Comparison of ENCODE assay signal across 21 cellular contexts in the genomic region with DNA sequence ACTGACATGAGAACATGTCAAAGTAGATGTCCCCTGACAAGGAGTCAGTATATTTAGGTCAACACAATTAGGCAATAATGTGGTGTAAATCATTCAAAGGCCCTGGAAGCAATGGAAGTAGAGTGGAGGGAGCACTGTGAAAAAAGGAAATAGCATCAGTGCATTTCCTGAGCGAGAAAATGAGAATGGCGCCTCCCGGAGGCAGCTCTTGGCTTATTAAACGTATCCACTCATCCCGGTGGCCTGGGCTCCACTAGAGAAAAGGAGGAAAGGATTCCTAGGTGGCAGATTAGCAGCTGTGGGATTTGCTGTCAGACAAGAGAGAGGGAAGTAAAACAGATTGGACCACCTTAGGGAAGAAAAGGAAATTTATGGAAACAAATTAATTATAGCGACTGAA.
DNase-seq lines count a peak whose midpoint lies in the region; ATAC-seq, FAIRE-seq and TF ChIP-seq lines count a peak whose summit lies in the region.
"Had no signal": no experiment of that assay in that cellular context is flagged by ENCODE, and none has a peak within 500 bp of the region (broad histone marks: within the 10 kb centered on the region; RNA-seq: fewer than 3 reads in every experiment).

No MANE protein-coding gene starts in this region.

- H3K36me3 Mint-ChIP-seq in activated CD8-positive, alpha-beta T cell treated with anti-CD3 and anti-CD28 coated beads for 36 hours (ENCODE audit: low read depth), result no peaks in the 10 kb centered on the region
- no peaks in the 10 kb centered on the region for H3K36me3 Mint-ChIP-seq in activated CD8-positive, alpha-beta T cell treated with anti-CD3 and anti-CD28 coated beads, Interleukin-2, amount 10 ng/mL, durations not matched to agents 7 days and 5 days (ENCODE audit: low read depth)
- H3K36me3 Mint-ChIP-seq in activated CD4-positive, alpha-beta T cell treated with anti-CD3 and anti-CD28 coated beads, Interleukin-2, amount 10 ng/mL, durations not matched to agents 7 days and 5 days (ENCODE audit: low read depth), result no peaks in the 10 kb centered on the region
- H3K36me3 Mint-ChIP-seq: CD4-positive, alpha-beta memory T cell had no signal

- H3K36me3 ChIP-seq in HCT116 (ENCODE audit: control insufficient read depth in 1 of 2, insufficient read depth in 2 of 2, low read length in 2 of 2) (no peaks in the 10 kb centered on the region), H1 (ENCODE audit: control insufficient read depth in 2 of 4, insufficient read depth in 4 of 4, low read length in 3 of 4) (no peaks in the 10 kb centered on the region), small intestine (ENCODE audit: control insufficient read depth in 2 of 2, insufficient read depth in 2 of 2, low read length in 2 of 2) (no peaks in the 10 kb centered on the region), ovary (no peaks in the 10 kb centered on the region)
- H3K36me3 ChIP-seq: BLaER1 had no signal

- no peaks in the 10 kb centered on the region for H3K23me2 ChIP-seq in H1 (ENCODE audit: low read depth, low read length)

- intact Hi-C loops in activated CD8-positive, alpha-beta T cell treated with anti-CD3 and anti-CD28 coated beads for 36 hours (cut with micrococcal nuclease), result no loop called here
- intact Hi-C loops in HCT116 (cut with micrococcal nuclease), result no loop called here
- intact Hi-C loops in ovary (cut with DNase I), result no loop called here

- H3K4me3 ChIP-seq in HCT116 (replicated peaks in 1 of 2; ENCODE audit: low read depth in 1 of 2, low read length in 2 of 2) (no peak overlapping the region), H1 (ENCODE audit: extremely low read depth in 1 of 4, insufficient read depth in 2 of 4, low read depth in 3 of 4, low read length in 4 of 4) (no peak overlapping the region), small intestine (ENCODE audit: low read depth in 1 of 2, low read length in 2 of 2) (no peak overlapping the region), ovary (no peak overlapping the region)
- H3K4me3 ChIP-seq: BLaER1, PC-9 had no signal

- no peaks in the 10 kb centered on the region for H3K79me1 ChIP-seq in H1 (ENCODE audit: low read depth, low read length)

- no peaks in the 10 kb centered on the region for H3K4me1 Mint-ChIP-seq in activated CD8-positive, alpha-beta T cell treated with anti-CD3 and anti-CD28 coated beads for 36 hours (ENCODE audit: low read depth)
- no peaks in the 10 kb centered on the region for H3K4me1 Mint-ChIP-seq in activated CD8-positive, alpha-beta T cell treated with anti-CD3 and anti-CD28 coated beads, Interleukin-2, amount 10 ng/mL, durations not matched to agents 7 days and 5 days (ENCODE audit: low read depth)
- no peaks in the 10 kb centered on the region for H3K4me1 Mint-ChIP-seq in activated CD4-positive, alpha-beta T cell treated with anti-CD3 and anti-CD28 coated beads, Interleukin-2, amount 10 ng/mL, durations not matched to agents 7 days and 5 days
- H3K4me1 Mint-ChIP-seq: CD4-positive, alpha-beta memory T cell had no signal

- CTCF ChIA-PET in activated CD8-positive, alpha-beta T cell treated with anti-CD3 and anti-CD28 coated beads for 36 hours (lab: Charles Lee), result interaction anchor here (1.5 kb wide), 1 partner anchor 276 kb away, joined by 4 read pairs; no protein-coding TSS in a partner anchor
- CTCF ChIA-PET in activated CD8-positive, alpha-beta T cell treated with anti-CD3 and anti-CD28 coated beads, Interleukin-2, amount 10 ng/mL, durations not matched to agents 7 days and 5 days (lab: Charles Lee), result interaction anchor here (1.0 kb wide), 1 partner anchor 275 kb away, joined by 3 read pairs; no protein-coding TSS in a partner anchor
- CTCF ChIA-PET in HCT116 (lab: Charles Lee), result no interaction called here
- CTCF ChIA-PET in H1 (lab: Charles Lee; ENCODE audit: partially characterized antibody), result interaction anchor here (0.7 to 2.8 kb wide), 11 partner anchors 10 to 313 kb away, joined by 3 to 19 read pairs (median 5); no protein-coding TSS in a partner anchor
- CTCF ChIA-PET in activated CD4-positive, alpha-beta T cell treated with anti-CD3 and anti-CD28 coated beads, Interleukin-2, amount 10 ng/mL, durations not matched to agents 7 days and 5 days (lab: Charles Lee), result no interaction called here

- H2BK120ac ChIP-seq in H1 (replicated peaks; ENCODE audit: low read depth, low read length), result no peak overlapping the region

- POLR2A ChIA-PET in activated CD8-positive, alpha-beta T cell treated with anti-CD3 and anti-CD28 coated beads for 36 hours (lab: Charles Lee), result no interaction called here
- POLR2A ChIA-PET in activated CD8-positive, alpha-beta T cell treated with anti-CD3 and anti-CD28 coated beads, Interleukin-2, amount 10 ng/mL, durations not matched to agents 7 days and 5 days (lab: Charles Lee), result no interaction called here
- POLR2A ChIA-PET in HCT116 (lab: Charles Lee) (no interaction called here), H1 (lab: Charles Lee; ENCODE audit: partially characterized antibody) (interaction anchor here (0.7 kb wide), 1 partner anchor 174 kb away, joined by 4 read pairs; the partner anchor contains the start of gene TMTC4)
- POLR2A ChIA-PET in activated CD4-positive, alpha-beta T cell treated with anti-CD3 and anti-CD28 coated beads, Interleukin-2, amount 10 ng/mL, durations not matched to agents 7 days and 5 days (lab: Charles Lee), result no interaction called here

- H3K9me3 ChIP-seq in HCT116 (ENCODE audit: control insufficient read depth in 1 of 2, insufficient read depth in 1 of 2, low read depth in 1 of 2, low read length in 2 of 2) (no peaks in the 10 kb centered on the region), H1 (ENCODE audit: insufficient read depth in 2 of 2, low read depth in 1 of 2, low read length in 1 of 2) (0 out of 4 replicates have a peak, but pooled peaks cover 0 to 2% of the 10 kb centered on the region in 2 experiments), small intestine (ENCODE audit: control insufficient read depth, low read depth) (no peaks in the 10 kb centered on the region), ovary (no peaks in the 10 kb centered on the region)

- H3K56ac ChIP-seq in H1 (replicated peaks; ENCODE audit: insufficient read length, low read depth, low read length), result no peak overlapping the region

- no peak overlapping the region for H2BK20ac ChIP-seq in H1 (ENCODE audit: low read length)

- TF ChIP-seq EP300 in H1 (IDR thresholded peaks at IDR 0.05; ENCODE audit: borderline replicate concordance in 1 of 2, low read depth in 2 of 2, low read length in 2 of 2) (no peak), ovary (IDR thresholded peaks at IDR 0.05) (no peak)

- no peaks in the 10 kb centered on the region for H3K4me1 ChIP-seq in HCT116 (ENCODE audit: control insufficient read depth in 1 of 2, insufficient read depth in 2 of 2, low read length in 2 of 2)
- no peaks in the 10 kb centered on the region; a peak in 1 of 7 replicates for H3K4me1 ChIP-seq in H1 (replicated peaks in 1 of 4; ENCODE audit: control insufficient read depth in 3 of 4, insufficient read depth in 4 of 4, low read length in 3 of 4)
- H3K4me1 ChIP-seq in small intestine (ENCODE audit: control insufficient read depth in 2 of 2, insufficient read depth in 1 of 2, low read depth in 1 of 2, low read length in 1 of 2), result no peaks in the 10 kb centered on the region
- no peaks in the 10 kb centered on the region for H3K4me1 ChIP-seq in ovary (ENCODE audit: insufficient read depth)
- H3K4me1 ChIP-seq: BLaER1 had no signal

- no peak overlapping the region for H2BK12ac ChIP-seq in H1 (ENCODE audit: low read depth, low read length)

- H3K27me3 ChIP-seq in HCT116 (ENCODE audit: insufficient read depth, low read length) (peaks cover 16% of the 10 kb centered on the region), H1 (replicated peaks in 1 of 4; ENCODE audit: control insufficient read depth in 3 of 4, extremely low read depth in 1 of 4, insufficient read depth in 3 of 4, low read length in 3 of 4) (no peaks in the 10 kb centered on the region), small intestine (ENCODE audit: control insufficient read depth in 2 of 2, insufficient read depth in 2 of 2, low read length in 2 of 2) (no peaks in the 10 kb centered on the region), ovary (no peaks in the 10 kb centered on the region)
- H3K27me3 ChIP-seq: BLaER1 had no signal

- H3K9ac ChIP-seq in HCT116 (ENCODE audit: low read length) (no peak overlapping the region), H1 (replicated peaks in 1 of 4; ENCODE audit: extremely low read depth in 1 of 4, low read depth in 3 of 4, low read length in 3 of 4) (no peak overlapping the region)
- H3K9ac ChIP-seq: BLaER1, KMS-11 had no signal

- H3K79me2 ChIP-seq in HCT116 (ENCODE audit: insufficient read depth, low read length), result no peaks in the 10 kb centered on the region
- no peaks in the 10 kb centered on the region for H3K79me2 ChIP-seq in H1 (ENCODE audit: control insufficient read depth in 1 of 2, insufficient read depth in 2 of 2, low read length in 2 of 2)

- H3K4ac ChIP-seq in H1 (replicated peaks; ENCODE audit: insufficient read length, low read depth, low read length), result no peak overlapping the region

- no peak overlapping the region for H4K91ac ChIP-seq in H1 (replicated peaks; ENCODE audit: insufficient read length, low read length)

- no peak for TF ChIP-seq POLR2A in HCT116 (IDR thresholded peaks at IDR 0.05; ENCODE audit: borderline replicate concordance, extremely low read depth, insufficient read depth, insufficient read length)
- no peak for TF ChIP-seq POLR2A in H1 (IDR thresholded peaks at IDR 0.05; ENCODE audit: control extremely low read depth in 1 of 2, low read depth in 2 of 2, low read length in 2 of 2)
- no peak for TF ChIP-seq POLR2A in ovary (IDR thresholded peaks at IDR 0.05)

- peaks cover 2% of the 10 kb centered on the region for H3K27me3 Mint-ChIP-seq in activated CD8-positive, alpha-beta T cell treated with anti-CD3 and anti-CD28 coated beads for 36 hours
- peaks cover 2% of the 10 kb centered on the region for H3K27me3 Mint-ChIP-seq in activated CD8-positive, alpha-beta T cell treated with anti-CD3 and anti-CD28 coated beads, Interleukin-2, amount 10 ng/mL, durations not matched to agents 7 days and 5 days (ENCODE audit: low read depth)
- H3K27me3 Mint-ChIP-seq in activated CD4-positive, alpha-beta T cell treated with anti-CD3 and anti-CD28 coated beads, Interleukin-2, amount 10 ng/mL, durations not matched to agents 7 days and 5 days, result peaks cover 2% of the 10 kb centered on the region

- H2AK5ac ChIP-seq in H1 (ENCODE audit: low read depth, low read length), result no peak overlapping the region

- H3K27ac ChIP-seq in HCT116 (ENCODE audit: low read depth, low read length) (no peak overlapping the region), H1 (ENCODE audit: low read depth, low read length) (no peak overlapping the region), small intestine (ENCODE audit: low read depth in 1 of 2, low read length in 1 of 2) (no peak overlapping the region), ovary (no peak overlapping the region)
- H3K27ac ChIP-seq: BLaER1, HL-60, KMS-11, PC-9 had no signal

- H2AFZ ChIP-seq in HCT116 (ENCODE audit: low read depth, low read length, poor library complexity, severe bottlenecking), result no peak overlapping the region
- H2AFZ ChIP-seq in H1 (ENCODE audit: low read length), result no peak overlapping the region
- H2AFZ ChIP-seq: PC-9 had no signal

- WGBS in H1 (ENCODE audit: extremely low coverage in 1 of 2, insufficient coverage in 1 of 2, insufficient read length in 1 of 2, insufficient replicate concordance in 2 of 2, low coverage in 1 of 2, low lambda C conversion rate in 2 of 2, missing lambda C conversion rate in 1 of 2), 2 experiments, result 73% methylated on average over 6 of the region's 6 CpGs; no CpG with 5 or more reads in 1 of the 2 experiments
- WGBS in small intestine, 3 donors, result 84 to 89% (median 88%) methylated on average over 6 of the region's 6 CpGs
- 86 to 90% (median 86%) methylated on average over 6 of the region's 6 CpGs for WGBS in ovary, 3 donors

- H3K4me2 ChIP-seq in HCT116 (ENCODE audit: low read length) (no peak overlapping the region), H1 (ENCODE audit: insufficient read depth in 1 of 2, low read depth in 2 of 2, low read length in 2 of 2) (no peak overlapping the region)
- H3K4me2 ChIP-seq: BLaER1, KMS-11, PC-9 had no signal

- TF ChIP-seq RAD21 in HCT116 (IDR thresholded peaks at IDR 0.05; ENCODE audit: low read depth) (peak; percentile 25; the same call in 1 of the 2 replicates), H1 (IDR thresholded peaks at IDR 0.05 in 1 of 2, conservative IDR thresholded peaks at IDR 0.05 in 1 of 2; ENCODE audit: low read depth in 2 of 2, low read length in 2 of 2) (peak; percentile 59 to 68)

- TF ChIP-seq CTCF in activated CD8-positive, alpha-beta T cell treated with anti-CD3 and anti-CD28 coated beads for 36 hours (IDR thresholded peaks at IDR 0.05), result no peak
- TF ChIP-seq CTCF in HCT116 (IDR thresholded peaks at IDR 0.05 in 2 of 3, conservative IDR thresholded peaks at IDR 0.05 in 1 of 3; ENCODE audit: borderline replicate concordance in 1 of 3, insufficient read depth in 1 of 3, low read depth in 2 of 3, low read length in 2 of 3) (peak in 1 of 3 experiments; percentile 44; a peak in 1 of 6 replicates), H1 (IDR thresholded peaks at IDR 0.05; ENCODE audit: control extremely low read depth in 1 of 3, insufficient read depth in 1 of 3, low read depth in 1 of 3, low read length in 3 of 3) (peak; percentile 34 to 61 (median 60)), ovary (IDR thresholded peaks at IDR 0.05) (no peak)

- H3K14ac ChIP-seq in H1 (ENCODE audit: insufficient read length), result no peak overlapping the region

- H4K5ac ChIP-seq in H1 (ENCODE audit: insufficient read length, low read depth, low read length), result no peak overlapping the region

- DNase-seq in activated CD8-positive, alpha-beta T cell treated with anti-CD3 and anti-CD28 coated beads for 36 hours, result peak; percentile 6
- no peak for DNase-seq in activated CD8-positive, alpha-beta T cell treated with anti-CD3 and anti-CD28 coated beads, Interleukin-2, amount 10 ng/mL, durations not matched to agents 7 days and 5 days
- DNase-seq in HCT116 (ENCODE audit: low read depth, low spot score), result no peak
- DNase-seq in H1 (ENCODE audit: low read depth in 1 of 2, low spot score in 2 of 2), result peak in 1 of 2 experiments; percentile 58
- no peak for DNase-seq in small intestine
- DNase-seq in ovary, result no peak
- no peak for DNase-seq in activated CD4-positive, alpha-beta T cell treated with anti-CD3 and anti-CD28 coated beads, Interleukin-2, amount 10 ng/mL, durations not matched to agents 7 days and 5 days
- DNase-seq: CD4-positive, alpha-beta memory T cell; GF-D8; NCI-H1694 treated with DMSO at 0.1 percent for 48 hours; NCI-H2107; NCI-H2227 treated with DMSO at 0.1 percent for 48 hours; NCI-H510A treated with DMSO at 0.1 percent for 48 hours; PC-9 had no signal

- H3K9me2 ChIP-seq in HCT116 (ENCODE audit: insufficient read depth), result no peaks in the 10 kb centered on the region

- H3K23ac ChIP-seq in H1 (ENCODE audit: insufficient read length), result no peak overlapping the region

- RAD21 ChIA-PET in HCT116 (lab: Charles Lee; ENCODE audit: low non-redundant PET in 1 of 2, low total read pairs in 2 of 2, uncharacterized antibody in 2 of 2, unreplicated experiment in 2 of 2), result no interaction called here

- H2BK5ac ChIP-seq in H1 (ENCODE audit: low read depth, low read length), result no peak overlapping the region

- H3K18ac ChIP-seq in H1 (ENCODE audit: extremely low read depth, low read length), result no peak overlapping the region

- no TSS peak for BruUV-seq in HCT116 (replicated peaks; lab: Mats Ljungman, UMichigan)

- no peak overlapping the region for H4K8ac ChIP-seq in H1 (ENCODE audit: extremely low read depth, insufficient read depth, low read length)

- FAIRE-seq in H1 (lab: Jason Lieb, UNC), result no peak
- FAIRE-seq in small intestine (lab: Jason Lieb, UNC), result no peak
- FAIRE-seq: A204.1, GM12892, H54 had no signal

- H3K9me3 Mint-ChIP-seq in activated CD8-positive, alpha-beta T cell treated with anti-CD3 and anti-CD28 coated beads for 36 hours, result no peaks in the 10 kb centered on the region
- no peaks in the 10 kb centered on the region for H3K9me3 Mint-ChIP-seq in activated CD8-positive, alpha-beta T cell treated with anti-CD3 and anti-CD28 coated beads, Interleukin-2, amount 10 ng/mL, durations not matched to agents 7 days and 5 days (ENCODE audit: insufficient read depth)
- no peaks in the 10 kb centered on the region for H3K9me3 Mint-ChIP-seq in activated CD4-positive, alpha-beta T cell treated with anti-CD3 and anti-CD28 coated beads, Interleukin-2, amount 10 ng/mL, durations not matched to agents 7 days and 5 days

- H4K20me1 ChIP-seq in HCT116 (ENCODE audit: insufficient read depth) (no peaks in the 10 kb centered on the region), H1 (replicated peaks in 1 of 2; ENCODE audit: control insufficient read depth in 1 of 2, insufficient read depth in 2 of 2, low read length in 2 of 2) (no peaks in the 10 kb centered on the region)
- H4K20me1 ChIP-seq: BLaER1 had no signal

- H3K27ac Mint-ChIP-seq in activated CD8-positive, alpha-beta T cell treated with anti-CD3 and anti-CD28 coated beads for 36 hours, result no peak overlapping the region
- H3K27ac Mint-ChIP-seq in activated CD8-positive, alpha-beta T cell treated with anti-CD3 and anti-CD28 coated beads, Interleukin-2, amount 10 ng/mL, durations not matched to agents 7 days and 5 days, result no peak overlapping the region
- no peak overlapping the region for H3K27ac Mint-ChIP-seq in activated CD4-positive, alpha-beta T cell treated with anti-CD3 and anti-CD28 coated beads, Interleukin-2, amount 10 ng/mL, durations not matched to agents 7 days and 5 days
- H3K27ac Mint-ChIP-seq: CD4-positive, alpha-beta memory T cell had no signal

- H2BK15ac ChIP-seq in H1 (ENCODE audit: low read length), result no peak overlapping the region

- no peak for ATAC-seq in activated CD8-positive, alpha-beta T cell treated with anti-CD3 and anti-CD28 coated beads for 36 hours
- ATAC-seq in activated CD8-positive, alpha-beta T cell treated with anti-CD3 and anti-CD28 coated beads, Interleukin-2, amount 10 ng/mL, durations not matched to agents 7 days and 5 days, result no peak
- no peak for ATAC-seq in HCT116
- no peak for ATAC-seq in HG03045 (IDR thresholded peaks at IDR 0.05; ENCODE audit: unreplicated experiment)

- H3K4me3 Mint-ChIP-seq in activated CD8-positive, alpha-beta T cell treated with anti-CD3 and anti-CD28 coated beads for 36 hours, result no peak overlapping the region
- H3K4me3 Mint-ChIP-seq in activated CD8-positive, alpha-beta T cell treated with anti-CD3 and anti-CD28 coated beads, Interleukin-2, amount 10 ng/mL, durations not matched to agents 7 days and 5 days, result no peak overlapping the region
- no peak overlapping the region for H3K4me3 Mint-ChIP-seq in activated CD4-positive, alpha-beta T cell treated with anti-CD3 and anti-CD28 coated beads, Interleukin-2, amount 10 ng/mL, durations not matched to agents 7 days and 5 days
- H3K4me3 Mint-ChIP-seq: CD4-positive, alpha-beta memory T cell had no signal

Comparison
In these comparisons a context has a peak if more than half of its experiments do, and no peak if none do; other contexts are left out.
1. CTCF ChIP-seq: peak in H1 (3 of 3); none in activated CD8-positive, alpha-beta T cell treated with anti-CD3 and anti-CD28 coated beads for 36 hours (single experiment) and ovary (0 of 3).
2. CTCF ChIA-PET loops: an anchor here in activated CD8-positive, alpha-beta T cell treated with anti-CD3 and anti-CD28 coated beads for 36 hours (1.5 kb wide), activated CD8-positive, alpha-beta T cell treated with anti-CD3 and anti-CD28 coated beads, Interleukin-2, amount 10 ng/mL, durations not matched to agents 7 days and 5 days (1.0 kb wide) and H1 (0.7 to 2.8 kb wide); none called in HCT116 and activated CD4-positive, alpha-beta T cell treated with anti-CD3 and anti-CD28 coated beads, Interleukin-2, amount 10 ng/mL, durations not matched to agents 7 days and 5 days.